21 cellular contexts compared by ENCODE assay signal in genomic region chr6:124937645-124938044, GRCh38.
"Had no signal": no experiment of that assay in that cellular context is flagged by ENCODE, and none has a peak within 500 bp of the region (broad histone marks: within the 10 kb centered on the region; RNA-seq: fewer than 3 reads in every experiment).

No MANE protein-coding gene starts in this region.

- ATAC-seq: HepG2 had no signal

- H3K27me3 ChIP-seq: SJSA1 had no signal

- H3K27ac ChIP-seq: SJSA1, SK-N-MC had no signal

- H3K4me3 ChIP-seq: SJSA1, SK-N-MC had no signal

- H3K36me3 ChIP-seq: SJSA1 had no signal

- DNase-seq: IMR-90, Karpas-422, KG1, MM.1S, NCI-H1092 treated with DMSO at 0.1 percent for 48 hours, NCI-H1436, NCI-H187, NCI-H2029, NCI-H2171, NCI-H226, NCI-H446, NCI-H510A, NCI-H524 treated with DMSO at 0.1 percent for 48 hours, NCI-H69, NCI-H774, Right ventricle myocardium superior, RPMI8226, SIG-M5 had no signal

- H3K9me3 ChIP-seq: SJSA1 had no signal

- H3K4me1 ChIP-seq: SJSA1 had no signal
